In genomic region chr16:1113489-1113888, GRCh38 we compare ENCODE assay signal across 7 cellular contexts. TPM values are rescaled to one million over a fixed set of nuclear protein-coding genes. Genes with fewer than 3 reads are reported as not detected.
"Had no signal": no experiment of that assay in that cellular context is flagged by ENCODE, and none has a peak within 500 bp of the region (broad histone marks: within the 10 kb centered on the region; RNA-seq: fewer than 3 reads in every experiment).

No MANE protein-coding gene starts in this region.

- H3K4me3 ChIP-seq: GM23248 had no signal

- DNase-seq: GM23248, GOT3, H9, HCEC 1CT, KG1 had no signal

- H2AFZ ChIP-seq: GM23248 had no signal

- H3K4me1 Mint-ChIP-seq: H9, IgD-negative memory B cell had no signal

- H3K36me3 Mint-ChIP-seq: IgD-negative memory B cell had no signal

- H3K27ac ChIP-seq: GM23248 had no signal

- H3K4me3 Mint-ChIP-seq: H9, IgD-negative memory B cell had no signal

- H3K27ac Mint-ChIP-seq: H9, IgD-negative memory B cell had no signal

- H3K9me3 Mint-ChIP-seq: H9 had no signal

- H3K9ac ChIP-seq: GM23248 had no signal

RNA-seq across cellular contexts. Expression of gene C1QTNF8, which starts 17.4 kb away (rescaled TPM):
- total RNA-seq: GM23248, H4, H9 had no signal
- polyA plus RNA-seq: GM23248, IgD-negative memory B cell had no signal

RNA-seq across cellular contexts. Expression of gene CACNA1H, which starts 39.4 kb away (rescaled TPM):
- polyA plus RNA-seq: GM23248, IgD-negative memory B cell had no signal

RNA-seq across cellular contexts. Expression of gene SSTR5, which starts 40.9 kb away (rescaled TPM):
- total RNA-seq: GM23248, H4 had no signal
- polyA plus RNA-seq: GM23248, IgD-negative memory B cell had no signal
